ENCODE assay signal across 1 cellular context in genomic region chr22:36966851-36967535, GRCh38.
A peak's percentile ranks its signal among the peaks of the same experiment; 100 is the strongest.
TF ChIP-seq lines count a peak whose summit lies in the region.

No MANE protein-coding gene starts in this region.

TF ChIP-seq in K562, 482 proteins besides CTCF, POLR2A, EP300 and RAD21:
- no peak for TF ChIP-seq ZBTB2 (IDR thresholded peaks at IDR 0.05)
- no peak for TF ChIP-seq NFIX (CRISPR knock-in tag; IDR thresholded peaks at IDR 0.05; ENCODE audit: low read depth)
- TF ChIP-seq CSDE1 (IDR thresholded peaks at IDR 0.05): no peak
- TF ChIP-seq DIDO1 (tag; IDR thresholded peaks at IDR 0.05; ENCODE audit: low read depth): no peak
- no peak for TF ChIP-seq ZBTB17 (CRISPR knock-in tag; IDR thresholded peaks at IDR 0.05)
- no peak for TF ChIP-seq TAL1 (IDR thresholded peaks at IDR 0.05)
- 0 out of 2 replicates have a peak, but pooled peaks have one; percentile 20 for TF ChIP-seq USF1 (CRISPR knock-in tag; IDR thresholded peaks at IDR 0.05)
- peak; percentile 6; the same call in 1 of the 2 replicates for TF ChIP-seq USF2 (CRISPR knock-in tag; IDR thresholded peaks at IDR 0.05)
- TF ChIP-seq KLF1 (tag; IDR thresholded peaks at IDR 0.05): no peak
